In the genomic region with DNA sequence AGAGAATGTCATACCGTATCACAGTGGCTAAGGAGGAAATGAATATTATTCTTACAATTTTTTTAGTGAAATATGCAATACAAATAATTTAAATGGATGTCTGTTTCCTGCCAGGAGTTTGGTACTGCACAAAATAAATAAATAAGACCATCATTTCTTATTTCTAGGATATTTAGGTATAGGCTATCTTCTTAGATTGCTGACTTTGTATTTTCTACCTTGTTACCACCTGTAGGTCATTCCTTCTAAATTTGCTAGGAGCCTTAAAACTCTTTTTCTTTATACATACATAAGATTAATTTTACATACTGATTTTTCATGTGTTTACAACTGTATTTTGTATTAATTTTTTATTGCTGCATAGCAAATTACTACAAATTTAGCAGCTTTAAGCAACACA, we compare ENCODE assay signal across 20 cellular contexts.
DNase-seq lines count a peak whose midpoint lies in the region; ATAC-seq, FAIRE-seq and TF ChIP-seq lines count a peak whose summit lies in the region.
"Had no signal": no experiment of that assay in that cellular context is flagged by ENCODE, and none has a peak within 500 bp of the region (broad histone marks: within the 10 kb centered on the region; RNA-seq: fewer than 3 reads in every experiment).

No MANE protein-coding gene starts in this region.

- peaks cover 12% of the 10 kb centered on the region for H3K36me3 Mint-ChIP-seq in osteocyte (ENCODE audit: unreplicated experiment)

- H3K27ac ChIP-seq in heart right ventricle: peak overlapping the region in 6 of 10 donors; percentile 20 to 75 (median 52)
- peak overlapping the region; percentile 44 for H3K27ac ChIP-seq in GM23248
- no peak overlapping the region for H3K27ac ChIP-seq in K562 (ENCODE audit: extremely low read depth, low read depth, low read length)
- H3K27ac ChIP-seq: BLaER1 treated with 17β-estradiol and CSF1 and Interleukin-3, amounts not matched to agents 10 nM and 100 nM; PC-9 had no signal

- H3K27ac Mint-ChIP-seq in osteocyte (ENCODE audit: unreplicated experiment): peak overlapping the region; percentile 29
- H3K27ac Mint-ChIP-seq: CD4-positive, alpha-beta T cell had no signal

- H3K9me3 ChIP-seq in heart right ventricle: no peaks in the 10 kb centered on the region
- H3K9me3 ChIP-seq in GM23248 (ENCODE audit: low read depth): no peaks in the 10 kb centered on the region
- no peaks in the 10 kb centered on the region for H3K9me3 ChIP-seq in K562 (replicated peaks; ENCODE audit: control insufficient read depth, insufficient read depth, low read depth, low read length)
- H3K9me3 ChIP-seq: BLaER1 treated with 17β-estradiol and CSF1 and Interleukin-3, amounts not matched to agents 10 nM and 100 nM had no signal

- H3K4me2 ChIP-seq in GM23248 (ENCODE audit: unreplicated experiment): peak overlapping the region; percentile 23
- H3K4me2 ChIP-seq in K562 (ENCODE audit: insufficient read depth, low read length): no peak overlapping the region
- H3K4me2 ChIP-seq: BLaER1 treated with 17β-estradiol and CSF1 and Interleukin-3, amounts not matched to agents 10 nM and 100 nM; PC-9 had no signal

- no peak for TF ChIP-seq POLR2A in K562 (conservative IDR thresholded peaks at IDR 0.05)

- ATAC-seq in heart right ventricle (no peak), K562 (no peak)

- FAIRE-seq in K562 (lab: Jason Lieb, UNC): no peak
- FAIRE-seq: GM18507, H1 had no signal

- no TSS peak for BruUV-seq in K562 (replicated peaks; lab: Mats Ljungman, UMichigan)

- H3K36me3 ChIP-seq in heart right ventricle (peaks cover 0 to 7% (median 0%) of the 10 kb centered on the region in 9 donors), GM23248 (ENCODE audit: low read depth) (peaks cover 52% of the 10 kb centered on the region), K562 (ENCODE audit: control insufficient read depth, insufficient read depth, low read length) (peaks cover 3% of the 10 kb centered on the region; the same call in 1 of the 3 replicates)

- H3K4me3 Mint-ChIP-seq in osteocyte (ENCODE audit: unreplicated experiment): no peak overlapping the region
- H3K4me3 Mint-ChIP-seq: CD4-positive, alpha-beta T cell had no signal

- POLR2A ChIA-PET in K562 (lab: Yijun Ruan, JAX): no interaction called here

- H3K9me3 Mint-ChIP-seq in osteocyte (ENCODE audit: unreplicated experiment): peaks cover 3% of the 10 kb centered on the region
- H3K9me3 Mint-ChIP-seq: CD4-positive, alpha-beta T cell had no signal

- no peaks in the 10 kb centered on the region for H3K27me3 Mint-ChIP-seq in osteocyte (ENCODE audit: unreplicated experiment)
- H3K27me3 Mint-ChIP-seq: CD4-positive, alpha-beta T cell had no signal

- H3K4me3 ChIP-seq in heart right ventricle: no peak overlapping the region
- no peak overlapping the region for H3K4me3 ChIP-seq in GM23248
- H3K4me3 ChIP-seq in K562: no peak overlapping the region
- H3K4me3 ChIP-seq: BLaER1 treated with 17β-estradiol and CSF1 and Interleukin-3, amounts not matched to agents 10 nM and 100 nM; PC-9 had no signal

- no peak for TF ChIP-seq CTCF in heart right ventricle (IDR thresholded peaks at IDR 0.05)
- TF ChIP-seq CTCF in K562 (IDR thresholded peaks at IDR 0.05 in 2 of 3, conservative IDR thresholded peaks at IDR 0.05 in 1 of 3; ENCODE audit: insufficient read depth in 2 of 3, low read depth in 1 of 3, low read length in 3 of 3): no peak
- TF ChIP-seq CTCF in osteocyte (IDR thresholded peaks at IDR 0.05): no peak

- no peak overlapping the region for H3K9ac ChIP-seq in GM23248
- H3K9ac ChIP-seq in K562 (ENCODE audit: insufficient read depth in 1 of 2, low read depth in 2 of 2, low read length in 2 of 2): no peak overlapping the region
- H3K9ac ChIP-seq: BLaER1 treated with 17β-estradiol and CSF1 and Interleukin-3, amounts not matched to agents 10 nM and 100 nM had no signal

- H3K9me2 ChIP-seq in GM23248 (ENCODE audit: insufficient read depth): no peaks in the 10 kb centered on the region

- CTCF ChIA-PET in K562 (lab: Yijun Ruan, JAX; ENCODE audit: low intra/inter-chr PET ratio): no interaction called here

- H3K9me1 ChIP-seq in K562 (ENCODE audit: control insufficient read depth, insufficient read depth, low read length): no peaks in the 10 kb centered on the region

- H4K20me1 ChIP-seq in GM23248 (ENCODE audit: insufficient read depth) (no peaks in the 10 kb centered on the region), K562 (replicated peaks; ENCODE audit: control insufficient read depth, insufficient read depth, low read length) (no peaks in the 10 kb centered on the region)

- in situ Hi-C loops in GM23248 (cut with MboI): no loop called here
- in situ Hi-C loops in K562 (cut with MboI): no loop called here

- H3K79me2 ChIP-seq in GM23248 (ENCODE audit: insufficient read depth): peaks cover 99% of the 10 kb centered on the region
- H3K79me2 ChIP-seq in K562 (ENCODE audit: control insufficient read depth, insufficient read depth, low read length): no peaks in the 10 kb centered on the region

- peaks cover 0 to 71% (median 53%) of the 10 kb centered on the region in 9 donors for H3K4me1 ChIP-seq in heart right ventricle
- peaks cover 84% of the 10 kb centered on the region for H3K4me1 ChIP-seq in GM23248 (ENCODE audit: insufficient read depth)
- H3K4me1 ChIP-seq in K562 (replicated peaks in 1 of 2; ENCODE audit: control insufficient read depth in 2 of 2, insufficient read depth in 2 of 2, low read length in 2 of 2): peaks cover 0 to 2% of the 10 kb centered on the region in 2 experiments; a peak in 3 of 5 replicates
- H3K4me1 ChIP-seq: BLaER1 treated with 17β-estradiol and CSF1 and Interleukin-3, amounts not matched to agents 10 nM and 100 nM had no signal

- H3K4me1 Mint-ChIP-seq in osteocyte (ENCODE audit: unreplicated experiment): peaks cover 31% of the 10 kb centered on the region

- H3K27me3 ChIP-seq in heart right ventricle: no peaks in the 10 kb centered on the region
- no peaks in the 10 kb centered on the region for H3K27me3 ChIP-seq in GM23248 (replicated peaks; ENCODE audit: insufficient read depth)
- H3K27me3 ChIP-seq in K562 (ENCODE audit: control insufficient read depth in 2 of 2, insufficient read depth in 2 of 2, low read length in 2 of 2): no peaks in the 10 kb centered on the region
- H3K27me3 ChIP-seq: BLaER1 treated with 17β-estradiol and CSF1 and Interleukin-3, amounts not matched to agents 10 nM and 100 nM had no signal

- H2AFZ ChIP-seq in GM23248: no peak overlapping the region
- no peak overlapping the region for H2AFZ ChIP-seq in K562 (ENCODE audit: low read depth, low read length)
- H2AFZ ChIP-seq: PC-9 had no signal

- TF ChIP-seq RAD21 in K562 (CRISPR knock-in tag; conservative IDR thresholded peaks at IDR 0.05 in 1 of 2, IDR thresholded peaks at IDR 0.05 in 1 of 2): no peak

- H3F3A ChIP-seq in GM23248 (ENCODE audit: insufficient read depth): peaks cover 88% of the 10 kb centered on the region

- WGBS in heart right ventricle, 2 donors: 35 to 59% methylated on average over 1 of the region's 1 CpG
- 81 to 89% methylated on average over 1 of the region's 1 CpG for WGBS in GM23248 (ENCODE audit: low coverage in 1 of 2, low lambda C conversion rate in 2 of 2, missing lambda C conversion rate in 2 of 2), 2 experiments
- WGBS in K562 (ENCODE audit: insufficient coverage, low coverage, missing lambda C conversion rate): 78% methylated on average over 1 of the region's 1 CpG

- intact Hi-C loops in heart right ventricle (cut with DNase I): loop anchor here in 2 of 10 donors (10.0 kb wide), 2 partner anchors 66 to 116 kb away; a partner anchor contains a TSS
- intact Hi-C loops in cardiac septum (cut with DNase I): no loop called here
- intact Hi-C loops in K562 (cut with micrococcal nuclease): loop anchor here (10.0 kb wide), 1 partner anchor 276 kb away; no protein-coding TSS in a partner anchor

- TF ChIP-seq EP300 in K562 (IDR thresholded peaks at IDR 0.05; ENCODE audit: low read length): no peak

- DNase-seq in heart right ventricle (no peak), cardiac septum (ENCODE audit: low spot score) (no peak), GM23248 (no peak), K562 (ENCODE audit: extremely low read depth in 1 of 4, low spot score in 3 of 4) (no peak), osteocyte (ENCODE audit: extremely low spot score, unreplicated experiment) (no peak), anterior cingulate cortex (lab: John Stamatoyannopoulos, UW) (no peak), NCI-H446 treated with DMSO at 0.1 percent for 48 hours (lab: John Stamatoyannopoulos, UW) (no peak)
- DNase-seq: AML-193; CD4-positive, alpha-beta T cell; HCEC 1CT; KG1; MM.1S; NCI-H1694; NCI-H2029 treated with DMSO at 0.1 percent for 48 hours; NCI-H526 treated with DMSO at 0.1 percent for 48 hours; PC-9; SHP77 had no signal

TF ChIP-seq in K562, 482 proteins besides CTCF, POLR2A, EP300 and RAD21:
- peak; percentile 58; the same call in 1 of the 2 replicates for TF ChIP-seq MAFG (tag; conservative IDR thresholded peaks at IDR 0.05)
- peak; percentile 80 for TF ChIP-seq C11orf30 (IDR thresholded peaks at IDR 0.05; ENCODE audit: low read depth)
- TF ChIP-seq ZNF589 (CRISPR knock-in tag; IDR thresholded peaks at IDR 0.05; ENCODE audit: low read depth): no peak
- peak; percentile 84 for TF ChIP-seq ZNF316 (IDR thresholded peaks at IDR 0.05)
- peak; percentile 40 for TF ChIP-seq MAFF (IDR thresholded peaks at IDR 0.05; ENCODE audit: low read length)
TF ChIP-seq in K562: peak in this region for 4.
